ENCODE assay signal across 12 cellular contexts in genomic region chr15:85725019-85725418, GRCh38.
DNase-seq lines count a peak whose midpoint lies in the region; ATAC-seq and TF ChIP-seq lines count a peak whose summit lies in the region.
"Had no signal": no experiment of that assay in that cellular context is flagged by ENCODE, and none has a peak within 500 bp of the region (broad histone marks: within the 10 kb centered on the region; RNA-seq: fewer than 3 reads in every experiment).

No MANE protein-coding gene starts in this region.

- H3K4me3 ChIP-seq in CD4-positive, CD25-positive, alpha-beta regulatory T cell (ENCODE audit: low read depth, low read length) = no peak overlapping the region
- no peak overlapping the region for H3K4me3 ChIP-seq in cardiac muscle cell
- H3K4me3 ChIP-seq in sigmoid colon = no peak overlapping the region
- H3K4me3 ChIP-seq in SJCRH30 = no peak overlapping the region

- ATAC-seq in CD4-positive, CD25-positive, alpha-beta regulatory T cell (ENCODE audit: low read depth in 2 of 2) = no peak
- no peak for ATAC-seq in HG02642 (IDR thresholded peaks at IDR 0.05; ENCODE audit: poor library complexity, unreplicated experiment)

- H3K36me3 Mint-ChIP-seq in CD4-positive, CD25-positive, alpha-beta regulatory T cell = peaks cover 46% of the 10 kb centered on the region
- H3K36me3 Mint-ChIP-seq in activated naive CD8-positive, alpha-beta T cell = peaks cover 9% of the 10 kb centered on the region
- peaks cover 73% of the 10 kb centered on the region for H3K36me3 Mint-ChIP-seq in activated naive CD4-positive, alpha-beta T cell treated with anti-CD3 and anti-CD28 coated beads, Interleukin-2, amount 10 ng/mL, durations not matched to agents 7 days and 5 days

- peaks cover 15% of the 10 kb centered on the region for H3K4me1 ChIP-seq in CD4-positive, CD25-positive, alpha-beta regulatory T cell (ENCODE audit: control insufficient read depth, insufficient read depth, low read length, poor library complexity, severe bottlenecking)
- H3K4me1 ChIP-seq in cardiac muscle cell (ENCODE audit: low read depth) (peaks cover 24% of the 10 kb centered on the region), sigmoid colon (peaks cover 0 to 41% (median 37%) of the 10 kb centered on the region in 4 donors), SJCRH30 (no peaks in the 10 kb centered on the region)

- in situ Hi-C loops in ACHN (cut with HindIII; ENCODE audit: low pct_ligation_motif_present, low pct_unique_long_range_greater_than_20kb, low sequenced_read_pairs) = no loop called here

- WGBS in sigmoid colon, 2 donors = 79 to 84% methylated on average over 3 of the region's 3 CpGs

- no peak for DNase-seq in CD4-positive, CD25-positive, alpha-beta regulatory T cell
- DNase-seq in cardiac muscle cell (ENCODE audit: low read depth in 1 of 2, low spot score in 1 of 2) = peak in 1 of 2 donors; percentile 89
- DNase-seq in sigmoid colon = no peak
- no peak for DNase-seq in ACHN
- DNase-seq in activated naive CD4-positive, alpha-beta T cell treated with anti-CD3 and anti-CD28 coated beads, Interleukin-2, amount 10 ng/mL, durations not matched to agents 7 days and 5 days = no peak
- DNase-seq in SJCRH30 = no peak
- DNase-seq: amniotic stem cell, C1 segment of cervical spinal cord, NCI-H226, retina had no signal

- no peaks in the 10 kb centered on the region for H3K9me3 Mint-ChIP-seq in CD4-positive, CD25-positive, alpha-beta regulatory T cell
- no peaks in the 10 kb centered on the region for H3K9me3 Mint-ChIP-seq in activated naive CD8-positive, alpha-beta T cell (ENCODE audit: low read depth)
- H3K9me3 Mint-ChIP-seq in activated naive CD4-positive, alpha-beta T cell treated with anti-CD3 and anti-CD28 coated beads, Interleukin-2, amount 10 ng/mL, durations not matched to agents 7 days and 5 days = no peaks in the 10 kb centered on the region

- no peaks in the 10 kb centered on the region for H3K27me3 ChIP-seq in CD4-positive, CD25-positive, alpha-beta regulatory T cell (ENCODE audit: control insufficient read depth, insufficient read depth, low read length)
- H3K27me3 ChIP-seq in cardiac muscle cell = no peaks in the 10 kb centered on the region
- no peaks in the 10 kb centered on the region for H3K27me3 ChIP-seq in sigmoid colon
- no peaks in the 10 kb centered on the region for H3K27me3 ChIP-seq in SJCRH30

- no peaks in the 10 kb centered on the region for H3K27me3 Mint-ChIP-seq in CD4-positive, CD25-positive, alpha-beta regulatory T cell
- no peaks in the 10 kb centered on the region for H3K27me3 Mint-ChIP-seq in activated naive CD8-positive, alpha-beta T cell
- H3K27me3 Mint-ChIP-seq in activated naive CD4-positive, alpha-beta T cell treated with anti-CD3 and anti-CD28 coated beads, Interleukin-2, amount 10 ng/mL, durations not matched to agents 7 days and 5 days = no peaks in the 10 kb centered on the region

- TF ChIP-seq CTCF in cardiac muscle cell (IDR thresholded peaks at IDR 0.05; ENCODE audit: low read depth, low read length) = no peak
- no peak for TF ChIP-seq CTCF in sigmoid colon (IDR thresholded peaks at IDR 0.05)

- H3K27ac Mint-ChIP-seq in CD4-positive, CD25-positive, alpha-beta regulatory T cell = peak overlapping the region; percentile 93 to 99 (median 96)
- peak overlapping the region; percentile 94 for H3K27ac Mint-ChIP-seq in activated naive CD8-positive, alpha-beta T cell
- H3K27ac Mint-ChIP-seq in activated naive CD4-positive, alpha-beta T cell treated with anti-CD3 and anti-CD28 coated beads, Interleukin-2, amount 10 ng/mL, durations not matched to agents 7 days and 5 days = no peak overlapping the region

- CTCF ChIA-PET in activated naive CD4-positive, alpha-beta T cell treated with anti-CD3 and anti-CD28 coated beads, Interleukin-2, amount 10 ng/mL, durations not matched to agents 7 days and 5 days (lab: Charles Lee) = interaction anchor here (1.0 to 1.6 kb wide), 4 partner anchors 13 to 142 kb away, joined by 3 to 5 read pairs (median 3); no protein-coding TSS in a partner anchor

- intact Hi-C loops in sigmoid colon (cut with DNase I) = loop anchor here (5.0 kb wide), 2 partner anchors 67 to 103 kb away; partner anchors contain the start of gene KLHL25

- TF ChIP-seq EP300 in sigmoid colon (IDR thresholded peaks at IDR 0.05) = no peak

- H3K27ac ChIP-seq in CD4-positive, CD25-positive, alpha-beta regulatory T cell (ENCODE audit: insufficient read depth, low read length, poor library complexity, severe bottlenecking) = peak overlapping the region; percentile 75
- H3K27ac ChIP-seq in cardiac muscle cell = peak overlapping the region; percentile 77
- peak overlapping the region; percentile 65 to 84 (median 73) for H3K27ac ChIP-seq in sigmoid colon
- no peak overlapping the region for H3K27ac ChIP-seq in SJCRH30

- peaks cover 7 to 46% (median 41%) of the 10 kb centered on the region in 4 donors for H3K4me1 Mint-ChIP-seq in CD4-positive, CD25-positive, alpha-beta regulatory T cell
- peaks cover 32% of the 10 kb centered on the region for H3K4me1 Mint-ChIP-seq in activated naive CD8-positive, alpha-beta T cell (ENCODE audit: low read depth)
- peaks cover 22% of the 10 kb centered on the region for H3K4me1 Mint-ChIP-seq in activated naive CD4-positive, alpha-beta T cell treated with anti-CD3 and anti-CD28 coated beads, Interleukin-2, amount 10 ng/mL, durations not matched to agents 7 days and 5 days

- TF ChIP-seq POLR2A in sigmoid colon (IDR thresholded peaks at IDR 0.05) = no peak

- peak overlapping the region in 1 of 4 donors; percentile 85 for H3K4me3 Mint-ChIP-seq in CD4-positive, CD25-positive, alpha-beta regulatory T cell
- no peak overlapping the region for H3K4me3 Mint-ChIP-seq in activated naive CD8-positive, alpha-beta T cell
- no peak overlapping the region for H3K4me3 Mint-ChIP-seq in activated naive CD4-positive, alpha-beta T cell treated with anti-CD3 and anti-CD28 coated beads, Interleukin-2, amount 10 ng/mL, durations not matched to agents 7 days and 5 days

- no peaks in the 10 kb centered on the region for H3K9me3 ChIP-seq in CD4-positive, CD25-positive, alpha-beta regulatory T cell (ENCODE audit: control insufficient read depth in 2 of 2, low read length in 2 of 2)
- H3K9me3 ChIP-seq in cardiac muscle cell (ENCODE audit: low read depth) (no peaks in the 10 kb centered on the region), sigmoid colon (no peaks in the 10 kb centered on the region), SJCRH30 (replicated peaks) (no peaks in the 10 kb centered on the region)

- H3K36me3 ChIP-seq in CD4-positive, CD25-positive, alpha-beta regulatory T cell (ENCODE audit: control insufficient read depth, insufficient read depth, low read length) = peaks cover 96% of the 10 kb centered on the region
- H3K36me3 ChIP-seq in cardiac muscle cell = peaks cover 51% of the 10 kb centered on the region
- peaks cover 0 to 64% (median 43%) of the 10 kb centered on the region in 4 donors for H3K36me3 ChIP-seq in sigmoid colon
- H3K36me3 ChIP-seq in SJCRH30 = peaks cover 59% of the 10 kb centered on the region
